In the genomic region with DNA sequence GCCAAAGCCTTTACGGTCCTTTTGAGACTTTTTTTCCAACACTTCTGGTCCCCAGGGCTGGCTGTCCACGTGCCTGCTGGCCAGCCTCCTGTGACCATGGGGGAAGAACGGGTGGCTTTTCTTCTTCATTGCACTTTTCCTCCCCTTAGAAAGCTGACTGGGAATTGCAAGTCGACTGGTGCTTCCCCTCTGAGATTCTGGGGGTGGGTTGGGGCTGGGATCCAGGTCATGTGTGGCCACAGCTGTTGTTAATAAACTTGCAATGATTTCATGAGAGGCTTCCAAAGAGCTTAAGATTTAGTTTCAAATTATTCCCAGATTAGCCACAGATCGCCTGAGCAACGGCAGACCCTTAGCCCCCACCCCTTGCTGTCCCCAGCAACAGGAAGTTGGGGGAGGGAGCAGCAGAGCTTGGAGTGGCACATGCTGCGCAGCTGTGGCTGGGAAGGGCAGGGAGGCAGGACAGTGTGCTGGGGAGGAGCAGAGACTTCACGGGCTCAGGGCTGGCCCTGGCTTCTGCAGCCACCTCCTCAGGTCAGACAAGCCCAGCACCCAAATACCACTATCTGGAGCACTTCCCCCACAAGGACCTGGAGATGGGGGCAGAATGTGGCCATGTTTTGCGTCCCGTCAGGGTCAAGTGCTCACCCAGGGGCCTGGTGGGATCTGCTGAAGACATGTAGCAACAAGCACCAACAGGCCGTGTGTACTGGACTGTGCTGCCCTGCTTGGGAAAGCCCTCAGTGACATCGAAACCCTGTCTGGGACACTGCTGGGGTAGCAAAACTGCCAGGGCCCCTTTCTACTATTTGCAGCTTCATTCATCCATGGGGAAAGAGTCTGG, we compare ENCODE assay signal across 9 cellular contexts. TPM values are rescaled to one million over a fixed set of nuclear protein-coding genes. Genes with fewer than 3 reads are reported as not detected.
DNase-seq lines count a peak whose midpoint lies in the region; ATAC-seq, FAIRE-seq and TF ChIP-seq lines count a peak whose summit lies in the region.
"Had no signal": no experiment of that assay in that cellular context is flagged by ENCODE, and none has a peak within 500 bp of the region (broad histone marks: within the 10 kb centered on the region; RNA-seq: fewer than 3 reads in every experiment).

No MANE protein-coding gene starts in this region.

- H3K27ac Mint-ChIP-seq in T-cell, result peak overlapping the region in 1 of 2 donors; percentile 48

- ATAC-seq in T-cell (replicated peaks in 1 of 4) (no peak), GM18519 (IDR thresholded peaks at IDR 0.05; ENCODE audit: low FRiP score, unreplicated experiment) (no peak)

- no peak for TF ChIP-seq CTCF in adrenal gland (IDR thresholded peaks at IDR 0.05)

- peaks cover 35% of the 10 kb centered on the region for H3K36me3 Mint-ChIP-seq in T-cell

- H3K36me3 ChIP-seq in adrenal gland (replicated peaks in 1 of 2) (no peaks in the 10 kb centered on the region), small intestine (ENCODE audit: control insufficient read depth in 2 of 2, insufficient read depth in 2 of 2, low read length in 2 of 2) (peaks cover 0 to 17% of the 10 kb centered on the region in 2 donors)

- no peak for FAIRE-seq in small intestine (lab: Jason Lieb, UNC)

- TF ChIP-seq POLR2A in adrenal gland (IDR thresholded peaks at IDR 0.05), result no peak

- no peaks in the 10 kb centered on the region for H3K9me3 ChIP-seq in adrenal gland (replicated peaks in 1 of 3)
- H3K9me3 ChIP-seq in small intestine (ENCODE audit: control insufficient read depth, low read depth), result no peaks in the 10 kb centered on the region

- intact Hi-C loops in adrenal gland (cut with DNase I), result no loop called here

- no peak overlapping the region for H3K4me3 Mint-ChIP-seq in T-cell

- peak; percentile 96 for DNase-seq in H4 (ENCODE audit: low spot score)
- peak; percentile 35 to 70 (median 51) for DNase-seq in adrenal gland
- peak; percentile 53 for DNase-seq in iPS DF 4.7 (ENCODE audit: extremely low read depth, low spot score)
- DNase-seq in small intestine, result no peak
- DNase-seq in stimulated activated CD4-positive, alpha-beta T cell treated with anti-CD3 and anti-CD28 coated beads, Interleukin-2, amount 100 ng/mL, for 24 hours, result no peak
- DNase-seq in KG1 (lab: John Stamatoyannopoulos, UW), result no peak
- DNase-seq in T-cell, result no peak

- H3K4me3 ChIP-seq in adrenal gland, result no peak overlapping the region
- H3K4me3 ChIP-seq in small intestine (ENCODE audit: low read depth in 1 of 2, low read length in 2 of 2), result no peak overlapping the region

- peaks cover 44 to 51% (median 46%) of the 10 kb centered on the region in 3 donors for H3K4me1 Mint-ChIP-seq in T-cell

- no peaks in the 10 kb centered on the region for H3K9me3 Mint-ChIP-seq in T-cell

- CTCF ChIA-PET in T-cell (lab: Charles Lee), result interaction anchor here (0.7 to 1.5 kb wide), 2 partner anchors 31 to 902 kb away, joined by 3 to 4 read pairs; no protein-coding TSS in a partner anchor

- H3K27me3 Mint-ChIP-seq in T-cell, result no peaks in the 10 kb centered on the region

- 21 to 49% (median 48%) methylated on average over 6 to 12 of the region's 12 CpGs for WGBS in adrenal gland, 4 donors
- WGBS in small intestine, 3 donors, result 51 to 85% (median 82%) methylated on average over 12 of the region's 12 CpGs

- H3K27ac ChIP-seq in adrenal gland (peak overlapping the region; percentile 22 to 83 (median 37)), small intestine (ENCODE audit: low read depth in 1 of 2, low read length in 1 of 2) (peak overlapping the region; percentile 22 to 41)
- H3K27ac ChIP-seq: KMS-11 had no signal

- H3K4me1 ChIP-seq in adrenal gland (replicated peaks in 1 of 2) (peaks cover 11 to 47% of the 10 kb centered on the region in 2 donors), small intestine (ENCODE audit: control insufficient read depth in 2 of 2, insufficient read depth in 1 of 2, low read depth in 1 of 2, low read length in 1 of 2) (no peaks in the 10 kb centered on the region)

- POLR2A ChIA-PET in T-cell (lab: Charles Lee), result no interaction called here

- H3K27me3 ChIP-seq in adrenal gland (no peaks in the 10 kb centered on the region), small intestine (ENCODE audit: control insufficient read depth in 2 of 2, insufficient read depth in 2 of 2, low read length in 2 of 2) (no peaks in the 10 kb centered on the region)

RNA-seq across cellular contexts. Expression of a gene that starts 41.7 kb away (rescaled TPM):
- total RNA-seq in H4 (2014; rRNA removed; shearing (Covaris generic)), result 173 and 225 TPM in 2 replicates
- total RNA-seq in adrenal gland (100 to 1,000 TPM in 5 of 8 donors, 10 to 100 TPM in 3; 93.8 to 152 (median 103) TPM), T-cell (1 to 10 TPM; 4.6 to 6.4 (median 5.7) TPM)
- polyA plus RNA-seq in adrenal gland (10 to 100 TPM; 13.7 to 67.9 (median 56.0) TPM), small intestine (10 to 100 TPM in 1 of 3 donors, 1 to 10 TPM in 1, under 1 TPM in 1; 0.67 to 13.3 (median 7.0) TPM)

Comparison
In these comparisons a context has a peak if more than half of its experiments do, and no peak if none do; other contexts are left out.
1. DNase-seq: peak in H4 (single experiment), adrenal gland (7 of 7) and iPS DF 4.7 (single experiment); none in small intestine (single experiment), stimulated activated CD4-positive, alpha-beta T cell treated with anti-CD3 and anti-CD28 coated beads, Interleukin-2, amount 100 ng/mL, for 24 hours (0 of 2), KG1 (single experiment) and T-cell (0 of 34).
2. RNA of a gene that starts 41.7 kb away (total RNA-seq): 173 to 225 TPM in H4 and 93.8 to 152 TPM in adrenal gland; 4.6 to 6.4 TPM in T-cell; every median in the first group is over 10 times any median in the second.